In the genomic region with DNA sequence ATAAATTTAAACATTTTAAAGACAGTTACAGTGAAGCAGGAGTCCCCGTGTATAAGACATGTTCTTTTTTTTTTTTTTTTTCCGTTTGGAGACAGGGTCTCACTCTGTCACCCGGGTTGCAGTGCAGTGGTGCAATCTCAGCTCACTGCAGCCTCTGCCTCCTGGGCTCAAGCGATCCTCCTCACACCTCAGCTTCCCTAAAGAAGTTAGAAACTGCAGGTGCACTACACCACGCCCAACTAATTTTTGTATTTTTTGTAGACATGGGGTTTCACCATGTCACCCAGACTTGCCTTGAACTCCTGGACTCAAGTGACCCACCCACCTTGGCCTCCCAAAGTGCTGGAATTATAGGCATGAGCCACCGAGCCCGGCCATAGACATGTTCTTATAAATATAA, we compare ENCODE assay signal across 10 cellular contexts. TPM values are rescaled to one million over a fixed set of nuclear protein-coding genes. Genes with fewer than 3 reads are reported as not detected.
DNase-seq lines count a peak whose midpoint lies in the region; ATAC-seq and TF ChIP-seq lines count a peak whose summit lies in the region.
"Had no signal": no experiment of that assay in that cellular context is flagged by ENCODE, and none has a peak within 500 bp of the region (broad histone marks: within the 10 kb centered on the region; RNA-seq: fewer than 3 reads in every experiment).

No MANE protein-coding gene starts in this region.

- peak; percentile 12 for TF ChIP-seq POLR2A in GM18505 (IDR thresholded peaks at IDR 0.05; ENCODE audit: borderline replicate concordance, extremely low read depth, insufficient read depth, insufficient read length)

- H3K9me3 ChIP-seq in CD4-positive, alpha-beta T cell (ENCODE audit: control insufficient read depth, low read length), result no peaks in the 10 kb centered on the region
- no peaks in the 10 kb centered on the region for H3K9me3 ChIP-seq in naive thymus-derived CD4-positive, alpha-beta T cell (ENCODE audit: control insufficient read depth in 2 of 3, low read length in 3 of 3)
- H3K9me3 ChIP-seq in smooth muscle cell (replicated peaks; ENCODE audit: low read depth), result no peaks in the 10 kb centered on the region

- H3K36me3 ChIP-seq in naive thymus-derived CD4-positive, alpha-beta T cell (ENCODE audit: control insufficient read depth in 2 of 3, insufficient read depth in 3 of 3, low read length in 3 of 3), result peaks cover 0 to under 1% (median 0%) of the 10 kb centered on the region in 3 experiments
- no peaks in the 10 kb centered on the region for H3K36me3 ChIP-seq in smooth muscle cell (ENCODE audit: low read depth)

- peaks cover 64% of the 10 kb centered on the region for H3K4me1 Mint-ChIP-seq in CD4-positive, alpha-beta T cell (ENCODE audit: low read depth)
- H3K4me1 Mint-ChIP-seq in activated CD8-positive, alpha-beta T cell treated with anti-CD3 and anti-CD28 coated beads, Interleukin-2, amount 10 ng/mL, durations not matched to agents 7 days and 5 days (ENCODE audit: low read depth), result peaks cover 47% of the 10 kb centered on the region
- peaks cover 40 to 59% (median 54%) of the 10 kb centered on the region in 7 donors for H3K4me1 Mint-ChIP-seq in naive thymus-derived CD4-positive, alpha-beta T cell

- H2AFZ ChIP-seq in smooth muscle cell (ENCODE audit: low read depth), result no peak overlapping the region

- no peaks in the 10 kb centered on the region for H3K79me2 ChIP-seq in smooth muscle cell (ENCODE audit: low read depth)

- intact Hi-C loops in CD4-positive, alpha-beta T cell (cut with DNase I, micrococcal nuclease), result loop anchor here (1.0 to 10.0 kb wide), 4 partner anchors 10 to 486 kb away; a partner anchor contains a TSS
- intact Hi-C loops in naive thymus-derived CD4-positive, alpha-beta T cell (cut with micrococcal nuclease), result loop anchor here (1.0 to 10.0 kb wide), 11 partner anchors 10 to 1916 kb away; a partner anchor contains a TSS

- TF ChIP-seq CTCF in CD4-positive, alpha-beta T cell (IDR thresholded peaks at IDR 0.05), result no peak
- no peak for TF ChIP-seq CTCF in smooth muscle cell (IDR thresholded peaks at IDR 0.05; ENCODE audit: borderline replicate concordance, insufficient read depth, poor library complexity, severe bottlenecking)

- H3K4me3 Mint-ChIP-seq in CD4-positive, alpha-beta T cell, result peak overlapping the region; percentile 95
- H3K4me3 Mint-ChIP-seq in activated CD8-positive, alpha-beta T cell treated with anti-CD3 and anti-CD28 coated beads, Interleukin-2, amount 10 ng/mL, durations not matched to agents 7 days and 5 days, result peak overlapping the region; percentile 94
- peak overlapping the region; percentile 89 to 98 (median 92) for H3K4me3 Mint-ChIP-seq in naive thymus-derived CD4-positive, alpha-beta T cell

- peaks cover 53% of the 10 kb centered on the region for H3K36me3 Mint-ChIP-seq in CD4-positive, alpha-beta T cell (ENCODE audit: low read depth)
- H3K36me3 Mint-ChIP-seq in activated CD8-positive, alpha-beta T cell treated with anti-CD3 and anti-CD28 coated beads, Interleukin-2, amount 10 ng/mL, durations not matched to agents 7 days and 5 days (ENCODE audit: low read depth), result peaks cover 53% of the 10 kb centered on the region
- peaks cover 4 to 33% (median 7%) of the 10 kb centered on the region in 5 donors for H3K36me3 Mint-ChIP-seq in naive thymus-derived CD4-positive, alpha-beta T cell

- 95% methylated on average over 7 of the region's 7 CpGs for WGBS in smooth muscle cell (ENCODE audit: low lambda C conversion rate)

- H3K27ac ChIP-seq in CD4-positive, alpha-beta T cell (ENCODE audit: low read depth, low read length), result peak overlapping the region; percentile 93
- peak overlapping the region; percentile 82 for H3K27ac ChIP-seq in naive thymus-derived CD4-positive, alpha-beta T cell (ENCODE audit: low read depth, low read length)
- no peak overlapping the region for H3K27ac ChIP-seq in smooth muscle cell (ENCODE audit: low read depth)

- peak overlapping the region; percentile 97 for H3K27ac Mint-ChIP-seq in CD4-positive, alpha-beta T cell
- peak overlapping the region; percentile 95 for H3K27ac Mint-ChIP-seq in activated CD8-positive, alpha-beta T cell treated with anti-CD3 and anti-CD28 coated beads, Interleukin-2, amount 10 ng/mL, durations not matched to agents 7 days and 5 days
- H3K27ac Mint-ChIP-seq in naive thymus-derived CD4-positive, alpha-beta T cell, result peak overlapping the region; percentile 94 to 99 (median 95)

- no peaks in the 10 kb centered on the region for H4K20me1 ChIP-seq in smooth muscle cell (ENCODE audit: low read depth)

- H3K4me2 ChIP-seq in smooth muscle cell, result no peak overlapping the region

- no peak overlapping the region for H3K9ac ChIP-seq in smooth muscle cell (ENCODE audit: low read depth)

- CTCF ChIA-PET in CD4-positive, alpha-beta T cell (lab: Charles Lee), result interaction anchor here (0.7 to 2.9 kb wide), 4 partner anchors 11 to 62 kb away, joined by 3 to 7 read pairs (median 4); a partner anchor contains a TSS
- CTCF ChIA-PET in activated CD8-positive, alpha-beta T cell treated with anti-CD3 and anti-CD28 coated beads, Interleukin-2, amount 10 ng/mL, durations not matched to agents 7 days and 5 days (lab: Charles Lee), result interaction anchor here (0.6 to 3.1 kb wide), 3 partner anchors 10 to 1726 kb away, joined by 3 to 24 read pairs (median 3); a partner anchor contains a TSS
- CTCF ChIA-PET in naive thymus-derived CD4-positive, alpha-beta T cell (lab: Charles Lee), result interaction anchor here (0.7 to 1.7 kb wide), 7 partner anchors 9 to 187 kb away, joined by 3 to 9 read pairs (median 4); a partner anchor contains a TSS

- peaks cover 43 to 46% of the 10 kb centered on the region in 2 donors for H3K4me1 ChIP-seq in naive thymus-derived CD4-positive, alpha-beta T cell (ENCODE audit: control insufficient read depth in 2 of 2, insufficient read depth in 2 of 2, low read length in 2 of 2)
- no peaks in the 10 kb centered on the region for H3K4me1 ChIP-seq in smooth muscle cell (ENCODE audit: low read depth)

- POLR2A ChIA-PET in CD4-positive, alpha-beta T cell (lab: Charles Lee), result interaction anchor here (0.6 to 9.9 kb wide), 12 partner anchors 8 to 1694 kb away, joined by 3 to 157 read pairs (median 4); a partner anchor contains a TSS
- POLR2A ChIA-PET in activated CD8-positive, alpha-beta T cell treated with anti-CD3 and anti-CD28 coated beads, Interleukin-2, amount 10 ng/mL, durations not matched to agents 7 days and 5 days (lab: Charles Lee), result interaction anchor here (0.7 to 5.5 kb wide), 4 partner anchors 10 to 625 kb away, joined by 3 to 185 read pairs (median 6); a partner anchor contains a TSS
- POLR2A ChIA-PET in naive thymus-derived CD4-positive, alpha-beta T cell (lab: Charles Lee), result interaction anchor here (0.7 to 5.3 kb wide), 12 partner anchors 9 to 502 kb away, joined by 3 to 73 read pairs (median 4); a partner anchor contains a TSS

- H3K4me3 ChIP-seq in naive thymus-derived CD4-positive, alpha-beta T cell (ENCODE audit: low read length), result peak overlapping the region; percentile 63
- H3K4me3 ChIP-seq in smooth muscle cell, result no peak overlapping the region

- H3K27me3 Mint-ChIP-seq in CD4-positive, alpha-beta T cell, result no peaks in the 10 kb centered on the region
- no peaks in the 10 kb centered on the region for H3K27me3 Mint-ChIP-seq in activated CD8-positive, alpha-beta T cell treated with anti-CD3 and anti-CD28 coated beads, Interleukin-2, amount 10 ng/mL, durations not matched to agents 7 days and 5 days (ENCODE audit: low read depth)
- peaks cover 0 to 2% (median 0%) of the 10 kb centered on the region in 5 donors for H3K27me3 Mint-ChIP-seq in naive thymus-derived CD4-positive, alpha-beta T cell

- DNase-seq in CD4-positive, alpha-beta T cell, result peak in 3 of 10 experiments; percentile 9 to 34 (median 23)
- peak; percentile 44 for DNase-seq in activated CD8-positive, alpha-beta T cell treated with anti-CD3 and anti-CD28 coated beads, Interleukin-2, amount 10 ng/mL, durations not matched to agents 7 days and 5 days
- peak in 3 of 9 donors; percentile 25 to 42 (median 27) for DNase-seq in naive thymus-derived CD4-positive, alpha-beta T cell
- DNase-seq in smooth muscle cell (lab: John Stamatoyannopoulos, UW; ENCODE audit: unreplicated experiment), result no peak
- DNase-seq in DMS53 (lab: John Stamatoyannopoulos, UW), result no peak
- DNase-seq in DMS153 (lab: John Stamatoyannopoulos, UW), result no peak

- peak; percentile 24 for ATAC-seq in CD4-positive, alpha-beta T cell (ENCODE audit: poor library complexity)
- ATAC-seq in GM18505 (IDR thresholded peaks at IDR 0.05; ENCODE audit: unreplicated experiment) (no peak), HG03457 (IDR thresholded peaks at IDR 0.05; ENCODE audit: unreplicated experiment) (no peak)
- ATAC-seq in activated CD8-positive, alpha-beta T cell treated with anti-CD3 and anti-CD28 coated beads, Interleukin-2, amount 10 ng/mL, durations not matched to agents 7 days and 5 days, result peak; percentile 18
- no peak for ATAC-seq in naive thymus-derived CD4-positive, alpha-beta T cell
- ATAC-seq: activated CD4-positive, CD25-positive, alpha-beta regulatory T cell treated with anti-CD3 and anti-CD28 coated beads, Interleukin-2, amount 50 U/mL, for 24 hours had no signal

- H3F3A ChIP-seq in smooth muscle cell (ENCODE audit: low read depth), result no peaks in the 10 kb centered on the region

- H3K9me3 Mint-ChIP-seq in CD4-positive, alpha-beta T cell, result peaks cover 3% of the 10 kb centered on the region
- peaks cover 7% of the 10 kb centered on the region for H3K9me3 Mint-ChIP-seq in activated CD8-positive, alpha-beta T cell treated with anti-CD3 and anti-CD28 coated beads, Interleukin-2, amount 10 ng/mL, durations not matched to agents 7 days and 5 days (ENCODE audit: insufficient read depth)
- peaks cover 0 to 3% (median 0%) of the 10 kb centered on the region in 11 donors for H3K9me3 Mint-ChIP-seq in naive thymus-derived CD4-positive, alpha-beta T cell

- H3K27me3 ChIP-seq in CD4-positive, alpha-beta T cell (ENCODE audit: control insufficient read depth, insufficient read depth, low read length), result no peaks in the 10 kb centered on the region
- H3K27me3 ChIP-seq in naive thymus-derived CD4-positive, alpha-beta T cell (ENCODE audit: control insufficient read depth in 2 of 2, insufficient read depth in 2 of 2, low read length in 2 of 2), result no peaks in the 10 kb centered on the region
- H3K27me3 ChIP-seq in smooth muscle cell (ENCODE audit: low read depth), result no peaks in the 10 kb centered on the region

RNA-seq across cellular contexts. Expression of a gene that starts 3.0 kb away (rescaled TPM):
- 100 to 1,000 TPM in 1 of 2 experiments, 10 to 100 TPM in 1; 99.1 to 102 TPM for total RNA-seq in CD4-positive, alpha-beta T cell
- 10 to 100 TPM; 49.1 to 52.6 TPM for total RNA-seq in activated CD8-positive, alpha-beta T cell treated with anti-CD3 and anti-CD28 coated beads, Interleukin-2, amount 10 ng/mL, durations not matched to agents 7 days and 5 days
- total RNA-seq in naive thymus-derived CD4-positive, alpha-beta T cell, result 100 to 1,000 TPM in 3 of 5 experiments, 10 to 100 TPM in 2; 57.8 to 154 (median 134) TPM
- 10 to 100 TPM; 80.4 to 84.4 TPM for polyA plus RNA-seq in naive thymus-derived CD4-positive, alpha-beta T cell
- total RNA-seq in smooth muscle cell, result not detected in 2 replicates
- 0.33 TPM in 1 of 2 replicates, not detected in the other for polyA plus RNA-seq in smooth muscle cell
- total RNA-seq: epithelial cell of proximal tubule had no signal

RNA-seq across cellular contexts. Expression of a gene that starts 10.5 kb away (rescaled TPM):
- total RNA-seq in CD4-positive, alpha-beta T cell, result 10 to 100 TPM; 37.8 to 38.4 TPM
- 10 to 100 TPM; 40.4 to 44.2 TPM for total RNA-seq in activated CD8-positive, alpha-beta T cell treated with anti-CD3 and anti-CD28 coated beads, Interleukin-2, amount 10 ng/mL, durations not matched to agents 7 days and 5 days
- total RNA-seq in naive thymus-derived CD4-positive, alpha-beta T cell, result 100 to 1,000 TPM in 2 of 5 experiments, 10 to 100 TPM in 3; 40.9 to 134 (median 60.2) TPM
- 10 to 100 TPM; 61.1 to 68.3 TPM for polyA plus RNA-seq in naive thymus-derived CD4-positive, alpha-beta T cell
- total RNA-seq in smooth muscle cell, result not detected in 2 replicates
- 0.33 and 0.44 TPM in 2 replicates for polyA plus RNA-seq in smooth muscle cell
- total RNA-seq: epithelial cell of proximal tubule had no signal

RNA-seq across cellular contexts. Expression of a gene that starts 13.8 kb away (rescaled TPM):
- total RNA-seq in CD4-positive, alpha-beta T cell, result under 1 TPM; 0.44 to 0.47 TPM
- total RNA-seq in activated CD8-positive, alpha-beta T cell treated with anti-CD3 and anti-CD28 coated beads, Interleukin-2, amount 10 ng/mL, durations not matched to agents 7 days and 5 days, result under 1 TPM; 0.29 to 0.50 TPM
- total RNA-seq in naive thymus-derived CD4-positive, alpha-beta T cell, result 1 to 10 TPM in 1 of 5 experiments, under 1 TPM in 4; 0.41 to 1.0 (median 0.81) TPM
- not detected for polyA plus RNA-seq in naive thymus-derived CD4-positive, alpha-beta T cell
- not detected in 2 replicates for total RNA-seq in smooth muscle cell
- 0.57 and 1.3 TPM in 2 replicates for polyA plus RNA-seq in smooth muscle cell
- total RNA-seq: epithelial cell of proximal tubule had no signal

Comparison
In these comparisons a context has a peak if more than half of its experiments do, and no peak if none do; other contexts are left out.
1. ATAC-seq: peak in CD4-positive, alpha-beta T cell (single experiment) and activated CD8-positive, alpha-beta T cell treated with anti-CD3 and anti-CD28 coated beads, Interleukin-2, amount 10 ng/mL, durations not matched to agents 7 days and 5 days (single experiment); none in GM18505 (single experiment), naive thymus-derived CD4-positive, alpha-beta T cell (single experiment) and HG03457 (single experiment).
2. RNA of a gene that starts 3.0 kb away (total RNA-seq): 57.8 to 154 TPM in naive thymus-derived CD4-positive, alpha-beta T cell, 99.1 to 102 TPM in CD4-positive, alpha-beta T cell and 49.1 to 52.6 TPM in activated CD8-positive, alpha-beta T cell treated with anti-CD3 and anti-CD28 coated beads, Interleukin-2, amount 10 ng/mL, durations not matched to agents 7 days and 5 days; not detected in smooth muscle cell; every median in the first group is over 10 times any median in the second.
3. RNA of a gene that starts 10.5 kb away (total RNA-seq): 40.9 to 134 TPM in naive thymus-derived CD4-positive, alpha-beta T cell, 40.4 to 44.2 TPM in activated CD8-positive, alpha-beta T cell treated with anti-CD3 and anti-CD28 coated beads, Interleukin-2, amount 10 ng/mL, durations not matched to agents 7 days and 5 days and 37.8 to 38.4 TPM in CD4-positive, alpha-beta T cell; not detected in smooth muscle cell; every median in the first group is over 10 times any median in the second.
4. Peak in every context shown above with its lines, with median percentiles within 50 percentile points of each other: H3K27ac Mint-ChIP-seq and H3K4me3 Mint-ChIP-seq.